ENCODE assay signal across 10 cellular contexts in the genomic region with DNA sequence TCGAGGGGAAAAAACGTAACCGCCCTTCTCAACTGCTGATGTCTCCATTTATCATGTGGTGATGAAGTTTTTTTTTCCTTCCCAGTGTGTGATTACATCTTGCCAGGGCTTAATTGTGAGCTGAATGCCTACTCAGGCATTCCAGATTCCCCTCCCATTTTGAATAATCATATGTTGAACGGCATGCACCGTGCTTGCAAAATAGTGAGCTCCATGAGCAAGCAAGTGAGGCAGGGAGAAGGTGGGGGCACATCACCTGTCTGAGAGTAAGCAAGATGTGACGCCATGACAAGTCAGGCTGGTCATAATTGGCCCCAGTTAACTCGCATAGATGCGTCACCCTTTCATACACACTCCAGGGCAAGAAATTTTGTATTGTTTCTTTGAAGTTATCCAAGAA. TPM values are rescaled to one million over a fixed set of nuclear protein-coding genes. Genes with fewer than 3 reads are reported as not detected.
DNase-seq lines count a peak whose midpoint lies in the region; ATAC-seq and TF ChIP-seq lines count a peak whose summit lies in the region.
"Had no signal": no experiment of that assay in that cellular context is flagged by ENCODE, and none has a peak within 500 bp of the region (broad histone marks: within the 10 kb centered on the region; RNA-seq: fewer than 3 reads in every experiment).

No MANE protein-coding gene starts in this region.

- no peak for ATAC-seq in CD8-positive, alpha-beta T cell
- ATAC-seq in HG03097 (IDR thresholded peaks at IDR 0.05; ENCODE audit: low FRiP score, unreplicated experiment) = no peak
- ATAC-seq in HG03521 (IDR thresholded peaks at IDR 0.05; ENCODE audit: unreplicated experiment) = no peak

- peak overlapping the region; percentile 29 for H3K9ac ChIP-seq in Karpas-422 (ENCODE audit: low read length)

- POLR2A ChIA-PET in CD8-positive, alpha-beta T cell (lab: Charles Lee) = interaction anchor here (0.6 to 7.5 kb wide), 6 partner anchors 9 to 162 kb away, joined by 3 to 85 read pairs (median 6); partner anchors contain the start of genes ACO2, PHF5A, PMM1 and TEF

- H4K20me1 ChIP-seq in Karpas-422 (ENCODE audit: insufficient read depth, low read depth, low read length) = peaks cover 15% of the 10 kb centered on the region
- peaks cover 13% of the 10 kb centered on the region for H4K20me1 ChIP-seq in osteoblast (ENCODE audit: insufficient read depth, low read length)

- H3K4me3 ChIP-seq in CD8-positive, alpha-beta T cell (ENCODE audit: low read depth, low read length) = no peak overlapping the region
- H3K4me3 ChIP-seq in Karpas-422 (ENCODE audit: low read length) (peak overlapping the region; percentile 53), osteoblast (ENCODE audit: insufficient read depth, low read length) (no peak overlapping the region), tibial nerve (no peak overlapping the region)

- no peak for DNase-seq in CD8-positive, alpha-beta T cell
- DNase-seq in Karpas-422 (peak; percentile 63), osteoblast (ENCODE audit: insufficient read length, low spot score, missing footprints) (peak; percentile 19), HPDE6-E6E7 (ENCODE audit: extremely low spot score) (no peak), tibial nerve (ENCODE audit: low spot score in 2 of 2) (no peak)
- DNase-seq: central memory CD4-positive, alpha-beta T cell; NCI-H1930 had no signal

- no peaks in the 10 kb centered on the region for H3K27me3 ChIP-seq in CD8-positive, alpha-beta T cell (ENCODE audit: insufficient read depth, low read length)
- no peaks in the 10 kb centered on the region for H3K27me3 ChIP-seq in Karpas-422 (ENCODE audit: low read length)
- no peaks in the 10 kb centered on the region for H3K27me3 ChIP-seq in osteoblast (ENCODE audit: insufficient read depth, low read length)
- no peaks in the 10 kb centered on the region for H3K27me3 ChIP-seq in tibial nerve

- intact Hi-C loops in CD8-positive, alpha-beta T cell (cut with DNase I, micrococcal nuclease) = loop anchor here (2.0 to 10.0 kb wide), 7 partner anchors 171 to 1165 kb away; partner anchors contain the start of genes DESI1 (in 1 of the 2), EP300 (in 1 of the 2), L3MBTL2 (in 1 of the 2) and NAGA (in 1 of the 2)
- intact Hi-C loops in dendritic cell treated with granulocyte-macrophage colony-stimulating factor and Interleukin-4, amounts not matched to agents 40 ng/mL and 50 ng/mL, for 4 days (cut with micrococcal nuclease) = no loop called here

- H3K9me2 ChIP-seq in Karpas-422 (replicated peaks; ENCODE audit: insufficient read depth, low read length) = no peaks in the 10 kb centered on the region

- H3K79me2 ChIP-seq in Karpas-422 (ENCODE audit: low read length) (peaks cover 23% of the 10 kb centered on the region), osteoblast (ENCODE audit: insufficient read depth, low read length) (peaks cover 23% of the 10 kb centered on the region)

- H3K4me2 ChIP-seq in Karpas-422 (ENCODE audit: low read depth, low read length, poor library complexity, severe bottlenecking) = peak overlapping the region; percentile 92
- peak overlapping the region; percentile 94 for H3K4me2 ChIP-seq in osteoblast (ENCODE audit: insufficient read depth, low read length)

- H3K27ac Mint-ChIP-seq in CD8-positive, alpha-beta T cell = peak overlapping the region; percentile 98
- peak overlapping the region; percentile 99 for H3K27ac Mint-ChIP-seq in dendritic cell treated with granulocyte-macrophage colony-stimulating factor and Interleukin-4, amounts not matched to agents 40 ng/mL and 50 ng/mL, for 4 days

- H3K4me1 Mint-ChIP-seq in CD8-positive, alpha-beta T cell (ENCODE audit: low read depth) = peaks cover 17% of the 10 kb centered on the region
- peaks cover 11% of the 10 kb centered on the region for H3K4me1 Mint-ChIP-seq in dendritic cell treated with granulocyte-macrophage colony-stimulating factor and Interleukin-4, amounts not matched to agents 40 ng/mL and 50 ng/mL, for 4 days (ENCODE audit: low read depth)

- H3K27me3 Mint-ChIP-seq in CD8-positive, alpha-beta T cell (ENCODE audit: low read depth) = no peaks in the 10 kb centered on the region
- no peaks in the 10 kb centered on the region for H3K27me3 Mint-ChIP-seq in dendritic cell treated with granulocyte-macrophage colony-stimulating factor and Interleukin-4, amounts not matched to agents 40 ng/mL and 50 ng/mL, for 4 days

- H2AFZ ChIP-seq in Karpas-422 (ENCODE audit: low read length) = peak overlapping the region; percentile 16
- H2AFZ ChIP-seq in osteoblast (ENCODE audit: low read length) = peak overlapping the region; percentile 92

- H3K36me3 Mint-ChIP-seq in CD8-positive, alpha-beta T cell = peaks cover 27% of the 10 kb centered on the region
- H3K36me3 Mint-ChIP-seq in dendritic cell treated with granulocyte-macrophage colony-stimulating factor and Interleukin-4, amounts not matched to agents 40 ng/mL and 50 ng/mL, for 4 days (ENCODE audit: low read depth) = peaks cover 46% of the 10 kb centered on the region

- no peaks in the 10 kb centered on the region for H3K9me3 ChIP-seq in CD8-positive, alpha-beta T cell (ENCODE audit: low read length)
- H3K9me3 ChIP-seq in Karpas-422 (ENCODE audit: low read length) (no peaks in the 10 kb centered on the region), osteoblast (ENCODE audit: low read depth, low read length) (no peaks in the 10 kb centered on the region), tibial nerve (no peaks in the 10 kb centered on the region)

- TF ChIP-seq EP300 in tibial nerve (IDR thresholded peaks at IDR 0.05) = no peak

- no peak overlapping the region for H3K27ac ChIP-seq in CD8-positive, alpha-beta T cell (ENCODE audit: low read depth, low read length)
- H3K27ac ChIP-seq in Karpas-422 (ENCODE audit: low read length) (peak overlapping the region; percentile 96), osteoblast (ENCODE audit: low read depth, low read length) (no peak overlapping the region), tibial nerve (peak overlapping the region in 2 of 4 donors; percentile 95 to 99)

- H3K4me1 ChIP-seq in CD8-positive, alpha-beta T cell (ENCODE audit: insufficient read depth, low read length) = peaks cover 5% of the 10 kb centered on the region
- H3K4me1 ChIP-seq in Karpas-422 (ENCODE audit: low read length) (peaks cover 17% of the 10 kb centered on the region), osteoblast (ENCODE audit: insufficient read depth, low read length) (peaks cover 9% of the 10 kb centered on the region), tibial nerve (peaks cover 0 to 12% (median 4%) of the 10 kb centered on the region in 4 donors)

- TF ChIP-seq CTCF in CD8-positive, alpha-beta T cell (IDR thresholded peaks at IDR 0.05) = no peak
- TF ChIP-seq CTCF in osteoblast (IDR thresholded peaks at IDR 0.05; ENCODE audit: extremely low read depth, low read depth, low read length) (no peak), tibial nerve (IDR thresholded peaks at IDR 0.05) (no peak)

- CTCF ChIA-PET in CD8-positive, alpha-beta T cell (lab: Charles Lee) = interaction anchor here (0.6 to 1.4 kb wide), 4 partner anchors 9 to 84 kb away, joined by 3 to 5 read pairs (median 4); partner anchors contain the start of genes ACO2 and PHF5A

- WGBS in tibial nerve, 2 donors = 62 to 71% methylated on average over 8 of the region's 8 CpGs

- H3K9me3 Mint-ChIP-seq in CD8-positive, alpha-beta T cell = no peaks in the 10 kb centered on the region
- no peaks in the 10 kb centered on the region for H3K9me3 Mint-ChIP-seq in dendritic cell treated with granulocyte-macrophage colony-stimulating factor and Interleukin-4, amounts not matched to agents 40 ng/mL and 50 ng/mL, for 4 days

- no peaks in the 10 kb centered on the region for H3K36me3 ChIP-seq in CD8-positive, alpha-beta T cell (ENCODE audit: insufficient read depth, low read length)
- H3K36me3 ChIP-seq in Karpas-422 (ENCODE audit: insufficient read depth, low read length) (no peaks in the 10 kb centered on the region), osteoblast (ENCODE audit: insufficient read depth, low read length) (no peaks in the 10 kb centered on the region), tibial nerve (no peaks in the 10 kb centered on the region)

- H3K4me3 Mint-ChIP-seq in CD8-positive, alpha-beta T cell = no peak overlapping the region
- no peak overlapping the region for H3K4me3 Mint-ChIP-seq in dendritic cell treated with granulocyte-macrophage colony-stimulating factor and Interleukin-4, amounts not matched to agents 40 ng/mL and 50 ng/mL, for 4 days

- no peak for TF ChIP-seq POLR2A in tibial nerve (IDR thresholded peaks at IDR 0.05)

RNA-seq across cellular contexts. Expression of gene TOB2, which starts 2.7 kb away (rescaled TPM):
- total RNA-seq in CD8-positive, alpha-beta T cell = 10 to 100 TPM; 27.0 to 33.5 TPM
- 43.7 and 46.8 TPM in 2 replicates for total RNA-seq in Karpas-422 (2014; rRNA removed; shearing (Covaris generic); ENCODE audit: low replicate concordance)
- total RNA-seq in osteoblast (28.0 and 29.0 TPM in 2 replicates), tibial nerve (10 to 100 TPM; 50.8 to 67.3 (median 56.9) TPM)

RNA-seq across cellular contexts. Expression of gene PHF5A, which starts 19.2 kb away (rescaled TPM):
- 10 to 100 TPM; 52.9 to 57.4 TPM for total RNA-seq in CD8-positive, alpha-beta T cell
- 43.2 and 90.3 TPM in 2 replicates for total RNA-seq in Karpas-422 (2014; rRNA removed; shearing (Covaris generic); ENCODE audit: low replicate concordance)
- total RNA-seq in osteoblast = 27.7 and 38.4 TPM in 2 replicates
- 10 to 100 TPM; 32.6 to 51.5 (median 36.4) TPM for total RNA-seq in tibial nerve

RNA-seq across cellular contexts. Expression of gene ACO2, which starts 19.6 kb away (rescaled TPM):
- 10 to 100 TPM; 83.7 to 95.2 TPM for total RNA-seq in CD8-positive, alpha-beta T cell
- total RNA-seq in Karpas-422 (2014; rRNA removed; shearing (Covaris generic); ENCODE audit: low replicate concordance) = 67.7 and 102 TPM in 2 replicates
- total RNA-seq in osteoblast (57.9 and 60.4 TPM in 2 replicates), tibial nerve (10 to 100 TPM; 69.9 to 91.1 (median 76.4) TPM)

Comparison
In these comparisons a context has a peak if more than half of its experiments do, and no peak if none do; other contexts are left out.
1. DNase-seq: peak in Karpas-422 (single experiment) and osteoblast (single experiment); none in CD8-positive, alpha-beta T cell (0 of 7), HPDE6-E6E7 (single experiment) and tibial nerve (0 of 2).